ENCODE assay signal across 9 cellular contexts in genomic region chr9:126862461-126862830, GRCh38. TPM values are rescaled to one million over a fixed set of nuclear protein-coding genes. Genes with fewer than 3 reads are reported as not detected.
A peak's percentile ranks its signal among the peaks of the same experiment; 100 is the strongest.
DNase-seq lines count a peak whose midpoint lies in the region; ATAC-seq and TF ChIP-seq lines count a peak whose summit lies in the region.
"Had no signal": no experiment of that assay in that cellular context is flagged by ENCODE, and none has a peak within 500 bp of the region (broad histone marks: within the 10 kb centered on the region; RNA-seq: fewer than 3 reads in every experiment).

No MANE protein-coding gene starts in this region.

- CTCF ChIA-PET in activated B cell treated with CpG ODN at 0.5 μM for 24 hours (lab: Charles Lee): no interaction called here

- peak overlapping the region; percentile 90 for H3K4me3 Mint-ChIP-seq in activated CD4-positive, alpha-beta T cell treated with anti-CD3 and anti-CD28 coated beads, Interleukin-2, amount 10 ng/mL, durations not matched to agents 24 days and 14 days
- H3K4me3 Mint-ChIP-seq in activated B cell treated with CpG ODN at 0.5 μM for 24 hours (peak overlapping the region; percentile 78), immature natural killer cell (peak overlapping the region; percentile 64 to 96 (median 88))

- H3K4me1 Mint-ChIP-seq in activated CD4-positive, alpha-beta T cell treated with anti-CD3 and anti-CD28 coated beads, Interleukin-2, amount 10 ng/mL, durations not matched to agents 24 days and 14 days: peaks cover 22% of the 10 kb centered on the region
- H3K4me1 Mint-ChIP-seq in activated B cell treated with CpG ODN at 0.5 μM for 24 hours: peaks cover 39% of the 10 kb centered on the region
- H3K4me1 Mint-ChIP-seq in immature natural killer cell: peaks cover 29 to 64% of the 10 kb centered on the region in 2 donors

- no peak for TF ChIP-seq CTCF in activated B cell treated with CpG ODN at 0.5 μM for 24 hours (IDR thresholded peaks at IDR 0.05)

- DNase-seq in activated CD4-positive, alpha-beta T cell treated with anti-CD3 and anti-CD28 coated beads, Interleukin-2, amount 10 ng/mL, durations not matched to agents 24 days and 14 days: no peak
- DNase-seq in activated CD4-positive, alpha-beta T cell treated with anti-CD3 and anti-CD28 coated beads for 48 hours: no peak
- DNase-seq in activated B cell treated with CpG ODN at 0.5 μM for 24 hours (no peak), immature natural killer cell (no peak), substantia nigra (lab: John Stamatoyannopoulos, UW) (peak in 5 of 49 donors; percentile 22 to 34 (median 33)), posterior cingulate gyrus (no peak)

- H3K27ac Mint-ChIP-seq in activated CD4-positive, alpha-beta T cell treated with anti-CD3 and anti-CD28 coated beads, Interleukin-2, amount 10 ng/mL, durations not matched to agents 24 days and 14 days: no peak overlapping the region
- H3K27ac Mint-ChIP-seq in activated B cell treated with CpG ODN at 0.5 μM for 24 hours: peak overlapping the region; percentile 86
- peak overlapping the region in 3 of 6 donors; percentile 29 to 94 (median 37) for H3K27ac Mint-ChIP-seq in immature natural killer cell

- intact Hi-C loops in activated CD4-positive, alpha-beta T cell treated with anti-CD3 and anti-CD28 coated beads, Interleukin-2, amount 10 ng/mL, durations not matched to agents 24 days and 14 days (cut with micrococcal nuclease): loop anchor here (5.0 kb wide), 1 partner anchor 50 kb away; the partner anchor contains the start of gene RALGPS1
- intact Hi-C loops in activated B cell treated with CpG ODN at 0.5 μM for 24 hours (cut with micrococcal nuclease): loop anchor here (1.0 to 5.0 kb wide), 2 partner anchors 52 to 140 kb away; partner anchors contain the start of gene RALGPS1
- intact Hi-C loops in posterior cingulate gyrus (cut with DNase I): no loop called here

- H3K36me3 Mint-ChIP-seq in activated CD4-positive, alpha-beta T cell treated with anti-CD3 and anti-CD28 coated beads, Interleukin-2, amount 10 ng/mL, durations not matched to agents 24 days and 14 days (ENCODE audit: low read depth): peaks cover 18% of the 10 kb centered on the region
- peaks cover 32% of the 10 kb centered on the region for H3K36me3 Mint-ChIP-seq in activated B cell treated with CpG ODN at 0.5 μM for 24 hours (ENCODE audit: low read depth)
- peaks cover 0 to 15% (median 7%) of the 10 kb centered on the region in 3 donors for H3K36me3 Mint-ChIP-seq in immature natural killer cell

- ATAC-seq in activated B cell treated with CpG ODN at 0.5 μM for 24 hours (ENCODE audit: low read depth) (no peak), GM21381 (IDR thresholded peaks at IDR 0.05; ENCODE audit: unreplicated experiment) (no peak), GM19395 (IDR thresholded peaks at IDR 0.05; ENCODE audit: unreplicated experiment) (no peak)

- no peaks in the 10 kb centered on the region for H3K9me3 Mint-ChIP-seq in activated CD4-positive, alpha-beta T cell treated with anti-CD3 and anti-CD28 coated beads, Interleukin-2, amount 10 ng/mL, durations not matched to agents 24 days and 14 days
- H3K9me3 Mint-ChIP-seq in activated B cell treated with CpG ODN at 0.5 μM for 24 hours (no peaks in the 10 kb centered on the region), immature natural killer cell (no peaks in the 10 kb centered on the region)

- H3K27me3 Mint-ChIP-seq in activated CD4-positive, alpha-beta T cell treated with anti-CD3 and anti-CD28 coated beads, Interleukin-2, amount 10 ng/mL, durations not matched to agents 24 days and 14 days: peaks cover 11% of the 10 kb centered on the region
- H3K27me3 Mint-ChIP-seq in activated B cell treated with CpG ODN at 0.5 μM for 24 hours: no peaks in the 10 kb centered on the region
- H3K27me3 Mint-ChIP-seq in immature natural killer cell (ENCODE audit: low read depth in 3 of 3): peaks cover 4 to 10% (median 4%) of the 10 kb centered on the region in 3 donors

- peak overlapping the region; percentile 8 for H3K27ac ChIP-seq in substantia nigra (ENCODE audit: low read depth, low read length, poor library complexity, severe bottlenecking)
- H3K27ac ChIP-seq: C4-2B had no signal

- POLR2A ChIA-PET in activated B cell treated with CpG ODN at 0.5 μM for 24 hours (lab: Charles Lee): interaction anchor here (0.9 kb wide), 1 partner anchor 51 kb away, joined by 3 read pairs; no protein-coding TSS in a partner anchor

RNA-seq across cellular contexts. Expression of gene ZBTB34, which starts 2.0 kb away (rescaled TPM):
- 7.0 and 7.6 TPM in 2 replicates for total RNA-seq in activated CD4-positive, alpha-beta T cell treated with anti-CD3 and anti-CD28 coated beads, Interleukin-2, amount 10 ng/mL, durations not matched to agents 24 days and 14 days
- total RNA-seq in activated B cell treated with CpG ODN at 0.5 μM for 24 hours: 7.9 and 8.9 TPM in 2 replicates
- 1 to 10 TPM in 1 of 3 donors, under 1 TPM in 1, not detected in 1; 0.96 to 1.2 TPM for polyA plus RNA-seq in immature natural killer cell

RNA-seq across cellular contexts. Expression of gene RALGPS1, which starts 52.1 kb away (rescaled TPM):
- 1.7 and 2.0 TPM in 2 replicates for total RNA-seq in activated CD4-positive, alpha-beta T cell treated with anti-CD3 and anti-CD28 coated beads, Interleukin-2, amount 10 ng/mL, durations not matched to agents 24 days and 14 days
- total RNA-seq in activated B cell treated with CpG ODN at 0.5 μM for 24 hours: 14.7 and 21.7 TPM in 2 replicates
- 1 to 10 TPM; 2.6 to 3.4 (median 2.9) TPM for polyA plus RNA-seq in immature natural killer cell

RNA-seq across cellular contexts. Expression of gene ZBTB43, which starts 57.6 kb away (rescaled TPM):
- 10.6 and 18.8 TPM in 2 replicates for total RNA-seq in activated CD4-positive, alpha-beta T cell treated with anti-CD3 and anti-CD28 coated beads, Interleukin-2, amount 10 ng/mL, durations not matched to agents 24 days and 14 days
- 20.3 and 22.8 TPM in 2 replicates for total RNA-seq in activated B cell treated with CpG ODN at 0.5 μM for 24 hours
- polyA plus RNA-seq in immature natural killer cell: 10 to 100 TPM in 2 of 3 donors, 1 to 10 TPM in 1; 7.0 to 14.6 (median 10.3) TPM
